In genomic region chr18:44973282-44973681, GRCh38 we compare ENCODE assay signal across 13 cellular contexts.
DNase-seq lines count a peak whose midpoint lies in the region; ATAC-seq and TF ChIP-seq lines count a peak whose summit lies in the region.
"Had no signal": no experiment of that assay in that cellular context is flagged by ENCODE, and none has a peak within 500 bp of the region (broad histone marks: within the 10 kb centered on the region; RNA-seq: fewer than 3 reads in every experiment).

No MANE protein-coding gene starts in this region.

- no peak overlapping the region for H3K4ac ChIP-seq in mesendoderm (ENCODE audit: low read depth, low read length)

- H2BK120ac ChIP-seq in mesendoderm (ENCODE audit: low read depth, low read length), result no peak overlapping the region

- no peak overlapping the region for H2AFZ ChIP-seq in KMS-11 (ENCODE audit: low read depth)

- H3K4me1 ChIP-seq in KMS-11 (ENCODE audit: low read depth, poor library complexity, severe bottlenecking), result no peaks in the 10 kb centered on the region
- peaks cover 2% of the 10 kb centered on the region for H3K4me1 ChIP-seq in mesendoderm (ENCODE audit: control insufficient read depth, low read depth, low read length)

- no peak overlapping the region for H4K5ac ChIP-seq in mesendoderm (ENCODE audit: low read length)

- H3K27me3 Mint-ChIP-seq in activated CD4-positive, alpha-beta T cell treated with anti-CD3 and anti-CD28 coated beads for 36 hours, result peaks cover 2% of the 10 kb centered on the region

- H2BK5ac ChIP-seq in mesendoderm (ENCODE audit: low read length), result no peak overlapping the region

- H3K9me3 Mint-ChIP-seq in activated CD4-positive, alpha-beta T cell treated with anti-CD3 and anti-CD28 coated beads for 36 hours (ENCODE audit: low read depth), result no peaks in the 10 kb centered on the region

- peak overlapping the region; percentile 56 for H3K27ac Mint-ChIP-seq in activated CD4-positive, alpha-beta T cell treated with anti-CD3 and anti-CD28 coated beads for 36 hours

- H3K18ac ChIP-seq in mesendoderm (ENCODE audit: low read length), result no peak overlapping the region

- no peaks in the 10 kb centered on the region for H3K79me1 ChIP-seq in mesendoderm (ENCODE audit: low read length)

- WGBS in mesendoderm (ENCODE audit: extremely low coverage, insufficient coverage, low lambda C conversion rate), result no CpG with 5 or more reads among the region's 2 CpGs

- H3K23ac ChIP-seq in mesendoderm (ENCODE audit: low read length), result no peak overlapping the region

- no peak for ATAC-seq in activated CD4-positive, alpha-beta T cell treated with anti-CD3 and anti-CD28 coated beads for 36 hours
- ATAC-seq in HG03378 (IDR thresholded peaks at IDR 0.05; ENCODE audit: unreplicated experiment), result no peak
- no peak for ATAC-seq in HG03108 (IDR thresholded peaks at IDR 0.05; ENCODE audit: unreplicated experiment)

- H3K27me3 ChIP-seq in KMS-11 (ENCODE audit: insufficient read depth, low read depth) (no peaks in the 10 kb centered on the region), mesendoderm (ENCODE audit: insufficient read depth, low read length, poor library complexity) (no peaks in the 10 kb centered on the region)
- H3K27me3 ChIP-seq: neutrophil, stomach had no signal

- POLR2A ChIA-PET in activated CD4-positive, alpha-beta T cell treated with anti-CD3 and anti-CD28 coated beads for 36 hours (lab: Charles Lee), result no interaction called here

- H3K36me3 ChIP-seq in KMS-11 (ENCODE audit: insufficient read depth) (no peaks in the 10 kb centered on the region), mesendoderm (ENCODE audit: control insufficient read depth, insufficient read depth, low read length) (no peaks in the 10 kb centered on the region)
- H3K36me3 ChIP-seq: neutrophil, stomach had no signal

- H3K4me3 Mint-ChIP-seq in activated CD4-positive, alpha-beta T cell treated with anti-CD3 and anti-CD28 coated beads for 36 hours, result no peak overlapping the region

- no peaks in the 10 kb centered on the region for H4K20me1 ChIP-seq in KMS-11 (ENCODE audit: insufficient read depth)

- no peak overlapping the region for H3K56ac ChIP-seq in mesendoderm (ENCODE audit: low read length)

- H3K4me1 Mint-ChIP-seq in activated CD4-positive, alpha-beta T cell treated with anti-CD3 and anti-CD28 coated beads for 36 hours, result no peaks in the 10 kb centered on the region

- peak; percentile 23 for DNase-seq in activated CD4-positive, alpha-beta T cell treated with anti-CD3 and anti-CD28 coated beads for 36 hours
- no peak for DNase-seq in activated CD4-positive, alpha-beta T cell treated with anti-CD3 and anti-CD28 coated beads, Interleukin-2, amount 50 U/mL, for 1 hour
- DNase-seq in cardiac fibroblast (ENCODE audit: low read depth in 2 of 2), result peak; percentile 17 to 29
- peak; percentile 66 for DNase-seq in mesendoderm
- DNase-seq in HPDE6-E6E7 (ENCODE audit: extremely low spot score), result no peak
- DNase-seq: ACHN, kidney glomerular epithelial cell, NCI-H510A, stomach had no signal

- H4K8ac ChIP-seq in mesendoderm (ENCODE audit: low read depth, low read length), result no peak overlapping the region

- CTCF ChIA-PET in activated CD4-positive, alpha-beta T cell treated with anti-CD3 and anti-CD28 coated beads for 36 hours (lab: Charles Lee), result no interaction called here

- no peak overlapping the region for H2BK15ac ChIP-seq in mesendoderm (replicated peaks; ENCODE audit: low read depth)

- intact Hi-C loops in activated CD4-positive, alpha-beta T cell treated with anti-CD3 and anti-CD28 coated beads for 36 hours (cut with DNase I, micrococcal nuclease), result loop anchor here (10.0 kb wide), 1 partner anchor 298 kb away; no protein-coding TSS in a partner anchor

- no peak overlapping the region for H3K9ac ChIP-seq in KMS-11
- no peak overlapping the region for H3K9ac ChIP-seq in mesendoderm (ENCODE audit: low read length)

- TF ChIP-seq CTCF in KMS-11 (conservative IDR thresholded peaks at IDR 0.05; ENCODE audit: low read depth, low read length) (peak; percentile 25; the same call in 1 of the 2 replicates), cardiac fibroblast (IDR thresholded peaks at IDR 0.05; ENCODE audit: low read depth, low read length) (no peak)

- no peak overlapping the region for H2AK5ac ChIP-seq in mesendoderm (ENCODE audit: low read length)

- H3K36me3 Mint-ChIP-seq in activated CD4-positive, alpha-beta T cell treated with anti-CD3 and anti-CD28 coated beads for 36 hours (ENCODE audit: low read depth), result no peaks in the 10 kb centered on the region

- H3K79me2 ChIP-seq in KMS-11 (ENCODE audit: insufficient read depth, low read depth) (no peaks in the 10 kb centered on the region), mesendoderm (ENCODE audit: control insufficient read depth, insufficient read depth, low read length) (no peaks in the 10 kb centered on the region)

- H3K4me2 ChIP-seq in KMS-11 (no peak overlapping the region), mesendoderm (ENCODE audit: low read length) (no peak overlapping the region)

- H3K27ac ChIP-seq in KMS-11 (no peak overlapping the region), mesendoderm (ENCODE audit: low read depth, low read length) (no peak overlapping the region)
- H3K27ac ChIP-seq: neutrophil, stomach had no signal

- H3K4me3 ChIP-seq in KMS-11 (IDR thresholded peaks at IDR 0.05; ENCODE audit: insufficient read depth, low read depth, low read length) (no peak overlapping the region), cardiac fibroblast (replicated peaks in 1 of 2; ENCODE audit: low read depth in 2 of 2, low read length in 2 of 2) (no peak overlapping the region), mesendoderm (ENCODE audit: low read length) (no peak overlapping the region)
- H3K4me3 ChIP-seq: stomach had no signal

Comparison
In these comparisons a context has a peak if more than half of its experiments do, and no peak if none do; other contexts are left out.
1. DNase-seq: peak in activated CD4-positive, alpha-beta T cell treated with anti-CD3 and anti-CD28 coated beads for 36 hours (single experiment), cardiac fibroblast (2 of 2) and mesendoderm (single experiment); none in activated CD4-positive, alpha-beta T cell treated with anti-CD3 and anti-CD28 coated beads, Interleukin-2, amount 50 U/mL, for 1 hour (single experiment) and HPDE6-E6E7 (single experiment).